16 cellular contexts compared by ENCODE assay signal in genomic region chr9:134533850-134534585, GRCh38.
DNase-seq lines count a peak whose midpoint lies in the region; ATAC-seq and TF ChIP-seq lines count a peak whose summit lies in the region.
"Had no signal": no experiment of that assay in that cellular context is flagged by ENCODE, and none has a peak within 500 bp of the region (broad histone marks: within the 10 kb centered on the region; RNA-seq: fewer than 3 reads in every experiment).

No MANE protein-coding gene starts in this region.

- DNase-seq in cardiac septum (ENCODE audit: low spot score) (peak; percentile 47), right cardiac atrium (no peak), dorsolateral prefrontal cortex (peak in 7 of 10 donors; percentile 44 to 65 (median 50)), transverse colon (no peak), occipital lobe (lab: John Stamatoyannopoulos, UW) (no peak), SJCRH30 (no peak)
- no peak for DNase-seq in activated CD4-positive, CD25-positive, alpha-beta regulatory T cell treated with anti-CD3 and anti-CD28 coated beads, Interleukin-2, amount 50 U/mL, for 72 hours
- DNase-seq: activated CD4-positive, alpha-beta memory T cell treated with anti-CD3 and anti-CD28 coated beads, Interleukin-2, amount 10 ng/mL, durations not matched to agents 7 days and 5 days; amniotic stem cell; CD4-positive, alpha-beta T cell; NCI-H1436 treated with DMSO at 0.1 percent for 48 hours; NCI-H226; pancreas; SIG-M5; T1000 had no signal

- no peak for TF ChIP-seq EP300 in transverse colon (IDR thresholded peaks at IDR 0.05; ENCODE audit: low read depth)

- WGBS in right cardiac atrium, result 59% methylated on average over 28 of the region's 28 CpGs
- WGBS in mesodermal cell (ENCODE audit: insufficient coverage in 2 of 2), 2 experiments, result 78 to 82% methylated on average over 18 to 22 of the region's 28 CpGs
- WGBS in transverse colon (ENCODE audit: low coverage in 1 of 2), 2 donors, result 44 to 68% methylated on average over 5 to 28 of the region's 28 CpGs

- in situ Hi-C loops in transverse colon (cut with MboI; ENCODE audit: low pct_ligation_motif_present in 1 of 4, low pct_unique_long_range_greater_than_20kb in 1 of 4, low sequenced_read_pairs in 3 of 4), result no loop called here

- H3K27me3 ChIP-seq in right cardiac atrium (ENCODE audit: control insufficient read depth, insufficient read depth) (no peaks in the 10 kb centered on the region), dorsolateral prefrontal cortex (peaks cover 0 to 6% (median 0%) of the 10 kb centered on the region in 45 donors), transverse colon (no peaks in the 10 kb centered on the region), SJCRH30 (no peaks in the 10 kb centered on the region)
- H3K27me3 ChIP-seq: pancreas had no signal

- intact Hi-C loops in cardiac septum (cut with DNase I) (no loop called here), right cardiac atrium (cut with DNase I) (no loop called here), dorsolateral prefrontal cortex (cut with DNase I) (no loop called here), transverse colon (cut with DNase I; ENCODE audit: low total_unique reads) (loop anchor here (2.0 kb wide), 1 partner anchor 65 kb away; no protein-coding TSS in a partner anchor)

- H3K9me3 ChIP-seq in right cardiac atrium (ENCODE audit: control insufficient read depth, low read length) (peaks cover 4% of the 10 kb centered on the region), mesodermal cell (ENCODE audit: control insufficient read depth, low read length) (peaks cover 7% of the 10 kb centered on the region), transverse colon (no peaks in the 10 kb centered on the region), SJCRH30 (replicated peaks) (peaks cover 11% of the 10 kb centered on the region; the same call in 1 of the 2 replicates)
- H3K9me3 ChIP-seq: pancreas had no signal

- H3K27ac ChIP-seq in right cardiac atrium (ENCODE audit: low read length) (no peak overlapping the region), dorsolateral prefrontal cortex (peak overlapping the region in 7 of 59 donors; percentile 5 to 64 (median 29)), mesodermal cell (ENCODE audit: low read depth, low read length, severe bottlenecking) (peak overlapping the region; percentile 10), transverse colon (peak overlapping the region; percentile 37 to 45 (median 39)), SJCRH30 (no peak overlapping the region; the same call in 1 of the 2 replicates)
- H3K27ac ChIP-seq: pancreas had no signal

- H3K4me3 ChIP-seq in right cardiac atrium (ENCODE audit: low read length) (no peak overlapping the region), dorsolateral prefrontal cortex (peak overlapping the region in 19 of 59 donors; percentile 0 to 41 (median 22)), mesodermal cell (ENCODE audit: extremely low read depth, insufficient read depth, low read length, poor library complexity, severe bottlenecking) (no peak overlapping the region), transverse colon (no peak overlapping the region), SJCRH30 (no peak overlapping the region)
- H3K4me3 ChIP-seq: pancreas had no signal

- TF ChIP-seq CTCF in dorsolateral prefrontal cortex (IDR thresholded peaks at IDR 0.05 in 54 of 56, conservative IDR thresholded peaks at IDR 0.05 in 2 of 56; ENCODE audit: low read depth in 1 of 56, partially characterized antibody in 56 of 56) (no peak), transverse colon (IDR thresholded peaks at IDR 0.05) (no peak)

- no peak for TF ChIP-seq POLR2A in transverse colon (IDR thresholded peaks at IDR 0.05)

- no peak for ATAC-seq in right cardiac atrium
- ATAC-seq: pancreas had no signal

- no peaks in the 10 kb centered on the region for H3K36me3 ChIP-seq in mesodermal cell (ENCODE audit: control insufficient read depth, insufficient read depth, low read length)
- no peaks in the 10 kb centered on the region for H3K36me3 ChIP-seq in transverse colon
- H3K36me3 ChIP-seq in SJCRH30, result no peaks in the 10 kb centered on the region
- H3K36me3 ChIP-seq: pancreas had no signal

- H3K4me1 ChIP-seq in right cardiac atrium (ENCODE audit: control insufficient read depth, insufficient read depth, low read length), result no peaks in the 10 kb centered on the region
- H3K4me1 ChIP-seq in mesodermal cell (ENCODE audit: control insufficient read depth, insufficient read depth, low read length, poor library complexity, severe bottlenecking), result peaks cover 37% of the 10 kb centered on the region
- peaks cover 0 to 23% (median 5%) of the 10 kb centered on the region in 4 donors for H3K4me1 ChIP-seq in transverse colon
- peaks cover 38% of the 10 kb centered on the region for H3K4me1 ChIP-seq in SJCRH30
- H3K4me1 ChIP-seq: pancreas had no signal

Comparison
In these comparisons a context has a peak if more than half of its experiments do, and no peak if none do; other contexts are left out.
1. DNase-seq: peak in cardiac septum (single experiment) and dorsolateral prefrontal cortex (7 of 10); none in right cardiac atrium (0 of 3), transverse colon (single experiment), activated CD4-positive, CD25-positive, alpha-beta regulatory T cell treated with anti-CD3 and anti-CD28 coated beads, Interleukin-2, amount 50 U/mL, for 72 hours (single experiment), occipital lobe (single experiment) and SJCRH30 (0 of 2).
2. H3K27ac ChIP-seq: peak in mesodermal cell (single experiment) and transverse colon (4 of 4); none in right cardiac atrium (single experiment) and SJCRH30 (single experiment).